ENCODE assay signal across 8 cellular contexts in genomic region chr2:218168635-218169462, GRCh38. TPM values are rescaled to one million over a fixed set of nuclear protein-coding genes. Genes with fewer than 3 reads are reported as not detected.
DNase-seq lines count a peak whose midpoint lies in the region; ATAC-seq and TF ChIP-seq lines count a peak whose summit lies in the region.

No MANE protein-coding gene starts in this region.

- H3K9me3 ChIP-seq in cardiac muscle cell (ENCODE audit: low read depth) (no peaks in the 10 kb centered on the region), MG63 (no peaks in the 10 kb centered on the region), mammary epithelial cell (replicated peaks; ENCODE audit: insufficient read depth, low read length) (no peaks in the 10 kb centered on the region)

- H3K27ac ChIP-seq in cardiac muscle cell, result no peak overlapping the region
- H3K27ac ChIP-seq in VCaP, result no peak overlapping the region
- no peak overlapping the region for H3K27ac ChIP-seq in mammary epithelial cell (ENCODE audit: insufficient read depth, low read depth, low read length)

- DNase-seq in cardiac muscle cell (ENCODE audit: low read depth in 1 of 2, low spot score in 1 of 2), result peak; percentile 48 to 82
- DNase-seq in cardiac septum (ENCODE audit: low spot score), result no peak
- DNase-seq in MG63, result peak; percentile 30
- no peak for DNase-seq in mammary epithelial cell
- peak; percentile 45 to 47 for DNase-seq in lung microvascular endothelial cell (ENCODE audit: low read depth in 2 of 2)
- DNase-seq in stimulated activated CD8-positive, alpha-beta memory T cell treated with anti-CD3 and anti-CD28 coated beads, Interleukin-4, amount 100 ng/mL, for 4 hours (ENCODE audit: low read depth in 2 of 2, low spot score in 1 of 2), result peak; percentile 50 to 62

- H3K4me2 ChIP-seq in mammary epithelial cell (ENCODE audit: insufficient read depth, low read depth, low read length), result no peak overlapping the region

- no peaks in the 10 kb centered on the region for H3K79me2 ChIP-seq in mammary epithelial cell (ENCODE audit: insufficient read depth, low read length)

- BruUV-seq in mammary epithelial cell (replicated peaks; lab: Mats Ljungman, UMichigan), result no TSS peak

- H3K4me1 ChIP-seq in cardiac muscle cell (ENCODE audit: low read depth) (no peaks in the 10 kb centered on the region), mammary epithelial cell (ENCODE audit: insufficient read depth, low read length) (peaks cover 24% of the 10 kb centered on the region)

- H3K9ac ChIP-seq in mammary epithelial cell (ENCODE audit: insufficient read depth, low read length), result no peak overlapping the region

- intact Hi-C loops in cardiac septum (cut with DNase I) (no loop called here), mammary epithelial cell (cut with micrococcal nuclease) (no loop called here)

- peak; percentile 83 for TF ChIP-seq CTCF in cardiac muscle cell (IDR thresholded peaks at IDR 0.05; ENCODE audit: low read depth, low read length)
- TF ChIP-seq CTCF in VCaP (conservative IDR thresholded peaks at IDR 0.05), result peak; percentile 58
- peak; percentile 55 to 59 for TF ChIP-seq CTCF in mammary epithelial cell (conservative IDR thresholded peaks at IDR 0.05 in 1 of 2, IDR thresholded peaks at IDR 0.05 in 1 of 2; ENCODE audit: extremely low read depth in 1 of 2, insufficient read depth in 1 of 2, low read depth in 1 of 2, low read length in 2 of 2)

- H3K4me3 ChIP-seq in cardiac muscle cell (no peak overlapping the region), MG63 (no peak overlapping the region), mammary epithelial cell (replicated peaks in 1 of 3; ENCODE audit: insufficient read depth in 1 of 3, low read depth in 2 of 3, low read length in 3 of 3) (no peak overlapping the region)

- CTCF ChIA-PET in mammary epithelial cell (lab: Charles Lee; ENCODE audit: low non-redundant PET), result interaction anchor here (0.8 kb wide), 1 partner anchor 759 kb away, joined by 4 read pairs; no protein-coding TSS in a partner anchor

- H2AFZ ChIP-seq in mammary epithelial cell (ENCODE audit: low read depth, low read length), result no peak overlapping the region

- 73% methylated on average over 9 of the region's 9 CpGs for WGBS in mammary epithelial cell (ENCODE audit: low coverage, missing lambda C conversion rate)

- H4K20me1 ChIP-seq in mammary epithelial cell (ENCODE audit: insufficient read depth, low read length), result no peaks in the 10 kb centered on the region

- no peak for ATAC-seq in GM21526 (IDR thresholded peaks at IDR 0.05; ENCODE audit: low FRiP score, unreplicated experiment)

- in situ Hi-C loops in mammary epithelial cell (cut with MboI; ENCODE audit: low sequenced_read_pairs in 2 of 2), result no loop called here

- dilution Hi-C loops in mammary epithelial cell (cut with HindIII; ENCODE audit: low sequenced_read_pairs), result no loop called here

- H3K27me3 ChIP-seq in cardiac muscle cell (peaks cover 10% of the 10 kb centered on the region), MG63 (no peaks in the 10 kb centered on the region; the same call in none of the 2 replicates), mammary epithelial cell (ENCODE audit: insufficient read depth, low read length) (no peaks in the 10 kb centered on the region)

- H3K36me3 ChIP-seq in cardiac muscle cell, result no peaks in the 10 kb centered on the region
- no peaks in the 10 kb centered on the region for H3K36me3 ChIP-seq in MG63
- H3K36me3 ChIP-seq in mammary epithelial cell (ENCODE audit: insufficient read depth, low read length), result no peaks in the 10 kb centered on the region

RNA-seq across cellular contexts. Expression of gene CXCR1, which starts 2.1 kb away (rescaled TPM):
- total RNA-seq in cardiac muscle cell (not detected in 2 replicates), cardiac septum (1.9 TPM), mammary epithelial cell (1 to 10 TPM in 1 of 2 donors, under 1 TPM in 1; under 0.01 to 1.1 TPM), lung microvascular endothelial cell (not detected in 2 replicates)
- polyA plus RNA-seq in cardiac muscle cell (not detected in 2 replicates), mammary epithelial cell (1.4 TPM)
- not detected in 2 replicates for total RNA-seq in MG63 (2014; rRNA removed; shearing (Covaris generic); ENCODE audit: low replicate concordance)
- polyA minus RNA-seq in mammary epithelial cell, result 6.8 TPM

RNA-seq across cellular contexts. Expression of gene CXCR2, which starts 43.0 kb away (rescaled TPM):
- total RNA-seq in cardiac muscle cell (0.04 and 0.09 TPM in 2 replicates), cardiac septum (2.2 TPM), mammary epithelial cell (under 1 TPM in 1 of 2 donors, not detected in 1; 0.17 TPM), lung microvascular endothelial cell (not detected in 2 replicates)
- polyA plus RNA-seq in cardiac muscle cell (0.30 and 0.57 TPM in 2 replicates), mammary epithelial cell (0.37 TPM)
- not detected in 2 replicates for total RNA-seq in MG63 (2014; rRNA removed; shearing (Covaris generic); ENCODE audit: low replicate concordance)
- not detected for polyA minus RNA-seq in mammary epithelial cell

RNA-seq across cellular contexts. Expression of gene ARPC2, which starts 48.1 kb away (rescaled TPM):
- total RNA-seq in cardiac muscle cell, result 223 and 250 TPM in 2 replicates
- 379 and 442 TPM in 2 replicates for polyA plus RNA-seq in cardiac muscle cell
- total RNA-seq in cardiac septum, result 172 TPM
- total RNA-seq in MG63 (2014; rRNA removed; shearing (Covaris generic); ENCODE audit: low replicate concordance), result 505 and 549 TPM in 2 replicates
- total RNA-seq in mammary epithelial cell, result 100 to 1,000 TPM; 523 to 644 TPM
- 961 TPM for polyA plus RNA-seq in mammary epithelial cell
- 351 TPM for polyA minus RNA-seq in mammary epithelial cell
- 213 and 281 TPM in 2 replicates for total RNA-seq in lung microvascular endothelial cell

Comparison
In these comparisons a context has a peak if more than half of its experiments do, and no peak if none do; other contexts are left out.
1. DNase-seq: peak in cardiac muscle cell (2 of 2), MG63 (single experiment), lung microvascular endothelial cell (2 of 2) and stimulated activated CD8-positive, alpha-beta memory T cell treated with anti-CD3 and anti-CD28 coated beads, Interleukin-4, amount 100 ng/mL, for 4 hours (2 of 2); none in cardiac septum (single experiment) and mammary epithelial cell (single experiment).
2. Peak in every context shown above with its lines, with median percentiles within 50 percentile points of each other: CTCF ChIP-seq.